In genomic region chr17:42281571-42282096, GRCh38 we compare ENCODE assay signal across 15 cellular contexts. TPM values are rescaled to one million over a fixed set of nuclear protein-coding genes. Genes with fewer than 3 reads are reported as not detected.
DNase-seq lines count a peak whose midpoint lies in the region; ATAC-seq and TF ChIP-seq lines count a peak whose summit lies in the region.
"Had no signal": no experiment of that assay in that cellular context is flagged by ENCODE, and none has a peak within 500 bp of the region (broad histone marks: within the 10 kb centered on the region; RNA-seq: fewer than 3 reads in every experiment).

No MANE protein-coding gene starts in this region.

- TF ChIP-seq CTCF in neural progenitor cell (IDR thresholded peaks at IDR 0.05) = no peak

- DNase-seq in DMS153 treated with DMSO at 0.1 percent for 48 hours (lab: John Stamatoyannopoulos, UW; ENCODE audit: unreplicated experiment) (peak; percentile 30), NCI-H1105 (lab: John Stamatoyannopoulos, UW) (peak; percentile 90), NCI-H748 (lab: John Stamatoyannopoulos, UW; ENCODE audit: unreplicated experiment) (peak; percentile 84), neural progenitor cell (ENCODE audit: low spot score) (peak; percentile 26), amniotic stem cell (lab: John Stamatoyannopoulos, UW) (no peak), DMS114 treated with DMSO at 0.1 percent for 48 hours (lab: John Stamatoyannopoulos, UW; ENCODE audit: unreplicated experiment) (no peak), putamen (ENCODE audit: low spot score) (no peak)
- DNase-seq: activated naive CD4-positive, alpha-beta T cell treated with anti-CD3 and anti-CD28 coated beads, Interleukin-2, amount 50 U/mL, for 16 hours; dermis blood vessel endothelial cell; foreskin melanocyte; nucleus accumbens had no signal

- no peak overlapping the region for H3K4me3 Mint-ChIP-seq in neural progenitor cell
- H3K4me3 Mint-ChIP-seq: CD8-positive, alpha-beta T cell had no signal

- H3K79me2 ChIP-seq in neural progenitor cell (ENCODE audit: low read depth) = no peaks in the 10 kb centered on the region

- peaks cover 16% of the 10 kb centered on the region for H3F3A ChIP-seq in neural progenitor cell (ENCODE audit: low read depth)

- H3K27ac Mint-ChIP-seq in neural progenitor cell = peak overlapping the region; percentile 72

- peak overlapping the region; percentile 37 for H3K4me2 ChIP-seq in neural progenitor cell

- H3K9me3 Mint-ChIP-seq in neural progenitor cell = no peaks in the 10 kb centered on the region
- H3K9me3 Mint-ChIP-seq: CD8-positive, alpha-beta T cell had no signal

- peaks cover 11% of the 10 kb centered on the region for H3K27me3 Mint-ChIP-seq in neural progenitor cell (ENCODE audit: insufficient read depth, low read depth)

- H3K36me3 Mint-ChIP-seq in neural progenitor cell = no peaks in the 10 kb centered on the region
- H3K36me3 Mint-ChIP-seq: CD8-positive, alpha-beta T cell had no signal

- H3K4me3 ChIP-seq in neural progenitor cell = no peak overlapping the region
- H3K4me3 ChIP-seq: Peyer's patch, tibial nerve had no signal

- no peak overlapping the region for H3K9ac ChIP-seq in neural progenitor cell

- no peaks in the 10 kb centered on the region for H4K20me1 ChIP-seq in neural progenitor cell (ENCODE audit: low read depth)

- H3K4me1 ChIP-seq in neural progenitor cell = peaks cover 26% of the 10 kb centered on the region

- H3K9me3 ChIP-seq in neural progenitor cell (ENCODE audit: low read depth) = no peaks in the 10 kb centered on the region
- H3K9me3 ChIP-seq: Peyer's patch, tibial nerve had no signal

- no peak overlapping the region for H3K27ac ChIP-seq in neural progenitor cell
- H3K27ac ChIP-seq: Peyer's patch, tibial nerve had no signal

- no peak overlapping the region for H2AFZ ChIP-seq in neural progenitor cell (replicated peaks)

- peaks cover 26% of the 10 kb centered on the region for H3K4me1 Mint-ChIP-seq in neural progenitor cell

- no peaks in the 10 kb centered on the region for H3K36me3 ChIP-seq in neural progenitor cell
- H3K36me3 ChIP-seq: Peyer's patch, tibial nerve had no signal

- peaks cover under 1% of the 10 kb centered on the region for H3K27me3 ChIP-seq in neural progenitor cell
- H3K27me3 ChIP-seq: Peyer's patch, tibial nerve had no signal

- no peak for ATAC-seq in HG02885 (IDR thresholded peaks at IDR 0.05; ENCODE audit: poor library complexity, unreplicated experiment)
- ATAC-seq: CD8-positive, alpha-beta T cell had no signal

RNA-seq across cellular contexts. Expression of gene STAT5B, which starts 5.4 kb away (rescaled TPM):
- 90.7 and 96.4 TPM in 2 replicates for total RNA-seq in neural progenitor cell (ENCODE audit: low replicate concordance)

RNA-seq across cellular contexts. Expression of gene STAT5A, which starts 6.7 kb away (rescaled TPM):
- 6.7 and 10.0 TPM in 2 replicates for total RNA-seq in neural progenitor cell (ENCODE audit: low replicate concordance)

Comparison
In these comparisons a context has a peak if more than half of its experiments do, and no peak if none do; other contexts are left out.
1. DNase-seq: peak in DMS153 treated with DMSO at 0.1 percent for 48 hours (single experiment), NCI-H1105 (single experiment), NCI-H748 (single experiment) and neural progenitor cell (single experiment); none in amniotic stem cell (single experiment), DMS114 treated with DMSO at 0.1 percent for 48 hours (single experiment) and putamen (single experiment).